Comparison of ENCODE assay signal across 12 cellular contexts in genomic region chr2:196247114-196247978, GRCh38.
DNase-seq lines count a peak whose midpoint lies in the region; ATAC-seq, FAIRE-seq and TF ChIP-seq lines count a peak whose summit lies in the region.
"Had no signal": no experiment of that assay in that cellular context is flagged by ENCODE, and none has a peak within 500 bp of the region (broad histone marks: within the 10 kb centered on the region; RNA-seq: fewer than 3 reads in every experiment).

No MANE protein-coding gene starts in this region.

- peak overlapping the region; percentile 34; the same call in 1 of the 2 replicates for H3K18ac ChIP-seq in IMR-90 (ENCODE audit: low read depth, low read length)

- H3K4me1 ChIP-seq in IMR-90 (ENCODE audit: control insufficient read depth, insufficient read depth, low read length) (peaks cover 8% of the 10 kb centered on the region), PC-3 (ENCODE audit: insufficient read depth, low read length) (peaks cover 23% of the 10 kb centered on the region)

- peak overlapping the region; percentile 73; the same call in 2 of the 3 replicates for H2BK15ac ChIP-seq in IMR-90 (ENCODE audit: low read depth, low read length)

- H4K5ac ChIP-seq in IMR-90 (ENCODE audit: low read depth, low read length) = 0 out of 2 replicates have a peak overlapping the region, but pooled peaks have one; percentile 1

- WGBS in IMR-90 (ENCODE audit: extremely low coverage in 2 of 2, insufficient read length in 1 of 2), 2 experiments = 76% methylated on average over 2 of the region's 8 CpGs; no CpG with 5 or more reads in 1 of the 2 experiments

- in situ Hi-C loops in IMR-90 (cut with MboI; ENCODE audit: low sequenced_read_pairs) = no loop called here

- H4K20me1 ChIP-seq in IMR-90 (ENCODE audit: insufficient read depth, low read length) (no peaks in the 10 kb centered on the region), PC-3 (ENCODE audit: low read length) (no peaks in the 10 kb centered on the region)

- H4K8ac ChIP-seq in IMR-90 (ENCODE audit: low read depth in 2 of 2, low read length in 2 of 2) = peak overlapping the region in 1 of 2 experiments; percentile 13; a peak in 3 of 4 replicates

- no peak overlapping the region for H3K4me2 ChIP-seq in IMR-90 (ENCODE audit: low read depth, low read length)
- no peak overlapping the region for H3K4me2 ChIP-seq in PC-3 (ENCODE audit: low read length)

- H3K27me3 ChIP-seq in AG04450 (ENCODE audit: control insufficient read depth, insufficient read depth, low read length) = no peaks in the 10 kb centered on the region
- H3K27me3 ChIP-seq in IMR-90 (ENCODE audit: control insufficient read depth, insufficient read depth, low read length) = no peaks in the 10 kb centered on the region
- H3K27me3 ChIP-seq in PC-3 (ENCODE audit: low read length) = no peaks in the 10 kb centered on the region

- TF ChIP-seq CTCF in AG04450 (IDR thresholded peaks at IDR 0.05; ENCODE audit: low read depth, low read length) = no peak
- no peak for TF ChIP-seq CTCF in IMR-90 (conservative IDR thresholded peaks at IDR 0.05; ENCODE audit: low read depth, low read length)
- TF ChIP-seq CTCF in coronary artery (IDR thresholded peaks at IDR 0.05) = no peak
- no peak for TF ChIP-seq CTCF in PC-3 (conservative IDR thresholded peaks at IDR 0.05; ENCODE audit: low read depth, low read length)

- CTCF ChIA-PET in AG04450 (lab: Charles Lee) = interaction anchor here (0.8 to 1.6 kb wide), 7 partner anchors 12 to 169 kb away, joined by 3 to 5 read pairs (median 4); no protein-coding TSS in a partner anchor
- CTCF ChIA-PET in IMR-90 (lab: Yijun Ruan, JAX) = interaction anchor here (0.6 to 0.9 kb wide), 2 partner anchors 31 to 78 kb away, joined by 4 to 8 read pairs; no protein-coding TSS in a partner anchor
- CTCF ChIA-PET in PC-3 (lab: Charles Lee) = no interaction called here

- 0 out of 2 replicates have a peak overlapping the region, but pooled peaks have one; percentile 37 for H2AK5ac ChIP-seq in IMR-90 (ENCODE audit: low read depth, low read length)

- H3K27me3 Mint-ChIP-seq in naive thymus-derived CD8-positive, alpha-beta T cell = no peaks in the 10 kb centered on the region

- H2BK120ac ChIP-seq in IMR-90 (ENCODE audit: low read depth, low read length) = peak overlapping the region; percentile 87

- H3K36me3 Mint-ChIP-seq in naive thymus-derived CD8-positive, alpha-beta T cell = no peaks in the 10 kb centered on the region

- H2BK20ac ChIP-seq in IMR-90 (ENCODE audit: low read depth, low read length) = peak overlapping the region; percentile 71

- H3K4me3 ChIP-seq in AG04450 (ENCODE audit: low read depth, low read length) = no peak overlapping the region
- H3K4me3 ChIP-seq in IMR-90 (ENCODE audit: insufficient read depth, low read depth, low read length) = no peak overlapping the region
- H3K4me3 ChIP-seq in coronary artery = no peak overlapping the region
- no peak overlapping the region for H3K4me3 ChIP-seq in PC-3 (ENCODE audit: low read length)

- no peak overlapping the region for H3K56ac ChIP-seq in IMR-90 (ENCODE audit: extremely low read depth, insufficient read depth, low read length)

- POLR2A ChIA-PET in AG04450 (lab: Yijun Ruan, JAX) (interaction anchor here (0.7 kb wide), 1 partner anchor 47 kb away, joined by 3 read pairs; no protein-coding TSS in a partner anchor), IMR-90 (lab: Charles Lee; ENCODE audit: unreplicated experiment) (no interaction called here), PC-3 (lab: Charles Lee; ENCODE audit: unreplicated experiment) (no interaction called here)
- POLR2A ChIA-PET in naive thymus-derived CD8-positive, alpha-beta T cell (lab: Charles Lee) = interaction anchor here (1.0 to 2.6 kb wide), 5 partner anchors 7 to 76 kb away, joined by 3 to 7 read pairs (median 4); partner anchors contain the start of gene STK17B

- peak overlapping the region; percentile 41; the same call in 1 of the 2 replicates for H3K23ac ChIP-seq in IMR-90 (ENCODE audit: low read depth, low read length)

- peaks cover 0 to 15% (median 0%) of the 10 kb centered on the region in 9 donors for H3K9me3 Mint-ChIP-seq in naive thymus-derived CD8-positive, alpha-beta T cell
- H3K9me3 Mint-ChIP-seq: endodermal cell had no signal

- H4K91ac ChIP-seq in IMR-90 (ENCODE audit: insufficient read depth, low read depth, low read length) = peak overlapping the region; percentile 71

- ATAC-seq in IMR-90 (ENCODE audit: low read depth) (no peak), PC-3 (no peak)
- no peak for ATAC-seq in naive thymus-derived CD8-positive, alpha-beta T cell

- no peaks in the 10 kb centered on the region; a peak in 1 of 4 replicates for H3K79me1 ChIP-seq in IMR-90 (ENCODE audit: low read depth in 1 of 2, low read length in 2 of 2)

- no peak overlapping the region for H2BK5ac ChIP-seq in IMR-90 (ENCODE audit: low read depth, low read length, poor library complexity, severe bottlenecking)

- no peaks in the 10 kb centered on the region for H3K9me2 ChIP-seq in PC-3 (replicated peaks; ENCODE audit: low read length)

- no peaks in the 10 kb centered on the region for H3K79me2 ChIP-seq in PC-3 (ENCODE audit: low read length)

- peaks cover 15% of the 10 kb centered on the region for H3K9me1 ChIP-seq in IMR-90 (ENCODE audit: insufficient read depth, low read length)

- dilution Hi-C loops in IMR-90 (cut with HindIII; ENCODE audit: low sequenced_read_pairs, unreplicated experiment) = no loop called here

- H3K9me3 ChIP-seq in AG04450 (ENCODE audit: control insufficient read depth, insufficient read depth, low read length) (no peaks in the 10 kb centered on the region), IMR-90 (ENCODE audit: control insufficient read depth, insufficient read depth, low read length) (no peaks in the 10 kb centered on the region), PC-3 (ENCODE audit: low read length) (no peaks in the 10 kb centered on the region)

- no peak overlapping the region for H2AK9ac ChIP-seq in IMR-90 (replicated peaks; ENCODE audit: low read depth, low read length, poor library complexity)

- no peak for FAIRE-seq in GM12891 (lab: Jason Lieb, UNC)

- DNase-seq in AG04450 (ENCODE audit: low read depth, low spot score) (no peak), IMR-90 (no peak), coronary artery (ENCODE audit: low spot score) (no peak), PC-3 (no peak), GM12891 (ENCODE audit: insufficient read length, low spot score) (no peak), H4 (ENCODE audit: low spot score) (no peak)
- DNase-seq in naive thymus-derived CD8-positive, alpha-beta T cell = no peak
- no peak for DNase-seq in stimulated activated CD4-positive, alpha-beta T cell treated with anti-CD3 and anti-CD28 coated beads, Interleukin-1b, Interleukin-23, amount 100 ng/mL, for 48 hours
- DNase-seq: activated T-cell treated with anti-CD3 and anti-CD28 coated beads for 4 hours, endodermal cell, NCI-H524 had no signal

- H3K4me3 Mint-ChIP-seq in naive thymus-derived CD8-positive, alpha-beta T cell = no peak overlapping the region
- H3K4me3 Mint-ChIP-seq: endodermal cell had no signal

- no peak overlapping the region for H3K9ac ChIP-seq in IMR-90 (ENCODE audit: low read depth, low read length)
- H3K9ac ChIP-seq in PC-3 (ENCODE audit: low read length) = no peak overlapping the region

- no peak overlapping the region for H2AFZ ChIP-seq in IMR-90 (replicated peaks; ENCODE audit: low read length, poor library complexity)
- no peak overlapping the region for H2AFZ ChIP-seq in PC-3 (ENCODE audit: low read length)

- no peaks in the 10 kb centered on the region for H3K36me3 ChIP-seq in IMR-90 (ENCODE audit: control insufficient read depth, insufficient read depth, low read length)
- H3K36me3 ChIP-seq in PC-3 (ENCODE audit: low read depth, low read length) = no peaks in the 10 kb centered on the region

- H3K14ac ChIP-seq in IMR-90 (replicated peaks; ENCODE audit: low read depth, low read length) = peak overlapping the region; percentile 33; the same call in 1 of the 2 replicates

- peak overlapping the region; percentile 63 for H3K27ac ChIP-seq in AG04450 (ENCODE audit: low read depth, low read length)
- no peak overlapping the region for H3K27ac ChIP-seq in IMR-90 (ENCODE audit: insufficient read depth, low read length)
- peak overlapping the region; percentile 48 to 79 for H3K27ac ChIP-seq in coronary artery
- H3K27ac ChIP-seq in PC-3 (ENCODE audit: low read length) = no peak overlapping the region
- H3K27ac ChIP-seq: VCaP had no signal

- intact Hi-C loops in IMR-90 (cut with micrococcal nuclease) = no loop called here
- intact Hi-C loops in PC-3 (cut with micrococcal nuclease) = loop anchor here (5.0 kb wide), 1 partner anchor 430 kb away; no protein-coding TSS in a partner anchor

- H3K27ac Mint-ChIP-seq in naive thymus-derived CD8-positive, alpha-beta T cell = peak overlapping the region in 8 of 10 donors; percentile 49 to 89 (median 82)
- H3K27ac Mint-ChIP-seq: endodermal cell had no signal

- peaks cover 44 to 81% (median 74%) of the 10 kb centered on the region in 4 donors for H3K4me1 Mint-ChIP-seq in naive thymus-derived CD8-positive, alpha-beta T cell
- H3K4me1 Mint-ChIP-seq: endodermal cell had no signal

- H3K4ac ChIP-seq in IMR-90 (ENCODE audit: low read depth, low read length) = peak overlapping the region; percentile 34

- H3F3A ChIP-seq in PC-3 (ENCODE audit: low read length, unreplicated experiment) = no peaks in the 10 kb centered on the region

- TF ChIP-seq RAD21 in IMR-90 (IDR thresholded peaks at IDR 0.05; ENCODE audit: low read length) = no peak

- BruUV-seq in IMR-90 (replicated peaks; lab: Mats Ljungman, UMichigan) (no TSS peak), PC-3 (replicated peaks; lab: Mats Ljungman, UMichigan) (no TSS peak)

- TF ChIP-seq POLR2A in IMR-90 (IDR thresholded peaks at IDR 0.05; ENCODE audit: low read depth, low read length) (no peak), GM12891 (IDR thresholded peaks at IDR 0.05; ENCODE audit: low read depth, low read length) (no peak)

TF ChIP-seq in IMR-90, 13 proteins besides CTCF, POLR2A, EP300 and RAD21:
- TF ChIP-seq CEBPB (IDR thresholded peaks at IDR 0.05; ENCODE audit: low read depth, low read length) = 0 out of 2 replicates have a peak, but pooled peaks have one; percentile 18
- TF ChIP-seq NFE2L2 (IDR thresholded peaks at IDR 0.05; ENCODE audit: low read depth, low read length) = peak; percentile 79
- TF ChIP-seq RCOR1 (IDR thresholded peaks at IDR 0.05; ENCODE audit: insufficient replicate concordance, low read length) = no peak
- peak; percentile 33; the same call in 1 of the 2 replicates for TF ChIP-seq MAFK (IDR thresholded peaks at IDR 0.05; ENCODE audit: low read depth, low read length)

TF ChIP-seq in GM12891, 5 proteins besides CTCF, POLR2A, EP300 and RAD21:
- TF ChIP-seq PAX5 (IDR thresholded peaks at IDR 0.05; ENCODE audit: insufficient read depth, low read length, severe bottlenecking) = no peak
- no peak for TF ChIP-seq SPI1 (IDR thresholded peaks at IDR 0.05; ENCODE audit: low read depth, low read length)
- TF ChIP-seq TAF1 (IDR thresholded peaks at IDR 0.05; ENCODE audit: low read depth, low read length) = no peak
- no peak for TF ChIP-seq POLR2AphosphoS5 (IDR thresholded peaks at IDR 0.05; ENCODE audit: low read depth, low read length)
- no peak for TF ChIP-seq POU2F2 (IDR thresholded peaks at IDR 0.05; ENCODE audit: low read depth, low read length)

Comparison
In these comparisons a context has a peak if more than half of its experiments do, and no peak if none do; other contexts are left out.
1. H3K27ac ChIP-seq: peak in AG04450 (single experiment) and coronary artery (2 of 2); none in IMR-90 (single experiment) and PC-3 (single experiment).
2. POLR2A ChIA-PET loops: an anchor here in AG04450 (0.7 kb wide) and naive thymus-derived CD8-positive, alpha-beta T cell (1.0 to 2.6 kb wide); none called in IMR-90 and PC-3.